In genomic region chr19:42216653-42217521, GRCh38 we compare ENCODE assay signal across 1 cellular context.
TF ChIP-seq lines count a peak whose summit lies in the region.

No MANE protein-coding gene starts in this region.

TF ChIP-seq in K562, 482 proteins besides CTCF, POLR2A, EP300 and RAD21 (continued from another document and continues in another):
- TF ChIP-seq ZBTB33 (CRISPR knock-in tag; IDR thresholded peaks at IDR 0.05) = no peak
- no peak for TF ChIP-seq ZNF12 (CRISPR knock-in tag; IDR thresholded peaks at IDR 0.05)
- TF ChIP-seq HDAC3 (IDR thresholded peaks at IDR 0.05; ENCODE audit: borderline replicate concordance, partially characterized antibody) = no peak
- 0 out of 2 replicates have a peak, but pooled peaks have one; percentile 31 for TF ChIP-seq ZC3H4 (CRISPR knock-in tag; IDR thresholded peaks at IDR 0.05; ENCODE audit: borderline replicate concordance)
- no peak for TF ChIP-seq MLX (CRISPR knock-in tag; conservative IDR thresholded peaks at IDR 0.05)
- TF ChIP-seq ETS1 (conservative IDR thresholded peaks at IDR 0.05; ENCODE audit: control insufficient read depth, low read depth, low read length) = peak; percentile 36
- TF ChIP-seq FOS (IDR thresholded peaks at IDR 0.05; ENCODE audit: extremely low read depth, insufficient read length) = no peak
- TF ChIP-seq NUFIP1 (IDR thresholded peaks at IDR 0.05; ENCODE audit: partially characterized antibody) = no peak
- TF ChIP-seq FIP1L1 (IDR thresholded peaks at IDR 0.05; ENCODE audit: low read depth, low read length, poor library complexity, severe bottlenecking) = peak; percentile 72
- TF ChIP-seq TAF15 (IDR thresholded peaks at IDR 0.05; ENCODE audit: low read depth, low read length) = no peak
- 0 out of 2 replicates have a peak, but pooled peaks have one; percentile 45 for TF ChIP-seq DNMT1 (IDR thresholded peaks at IDR 0.05)
- no peak for TF ChIP-seq ZFP36 (IDR thresholded peaks at IDR 0.05; ENCODE audit: low read depth, low read length, partially characterized antibody)
- TF ChIP-seq MAZ (CRISPR knock-in tag; conservative IDR thresholded peaks at IDR 0.05 in 1 of 2, IDR thresholded peaks at IDR 0.05 in 1 of 2) = peak; percentile 28 to 58; a peak in 2 of 4 replicates
- TF ChIP-seq ZNF436 (CRISPR knock-in tag; IDR thresholded peaks at IDR 0.05) = no peak
- TF ChIP-seq SIRT6 (IDR thresholded peaks at IDR 0.05; ENCODE audit: low read depth, low read length) = no peak
- TF ChIP-seq TFAP4 (CRISPR knock-in tag; IDR thresholded peaks at IDR 0.05; ENCODE audit: borderline replicate concordance) = no peak
- TF ChIP-seq AFF4 (CRISPR knock-in tag; IDR thresholded peaks at IDR 0.05) = no peak
- TF ChIP-seq PATZ1 (CRISPR knock-in tag; IDR thresholded peaks at IDR 0.05; ENCODE audit: borderline replicate concordance) = no peak
- TF ChIP-seq SMARCA4 (IDR thresholded peaks at IDR 0.05) = no peak
- no peak; a peak in 1 of 3 replicates for TF ChIP-seq CBX3 (IDR thresholded peaks at IDR 0.05; ENCODE audit: borderline replicate concordance in 1 of 2, low read length in 2 of 2)
- no peak for TF ChIP-seq ZNF146 (CRISPR knock-in tag; IDR thresholded peaks at IDR 0.05; ENCODE audit: unreplicated experiment)
- peak; percentile 15; the same call in 1 of the 2 replicates for TF ChIP-seq ZNF740 (CRISPR knock-in tag; IDR thresholded peaks at IDR 0.05)
- TF ChIP-seq ZNF740 (tag; IDR thresholded peaks at IDR 0.05) = peak in 1 of 2 experiments; percentile 72; a peak in 2 of 4 replicates
- TF ChIP-seq SMAD4 (CRISPR knock-in tag; conservative IDR thresholded peaks at IDR 0.05) = no peak
- TF ChIP-seq HNRNPH1 (optimal IDR thresholded peaks at IDR 0.05; ENCODE audit: low read depth, low read length) = no peak
- TF ChIP-seq HMBOX1 (IDR thresholded peaks at IDR 0.05) = no peak
- no peak for TF ChIP-seq TAF9B (IDR thresholded peaks at IDR 0.05; ENCODE audit: partially characterized antibody)
- TF ChIP-seq SREBF2 (CRISPR knock-in tag; IDR thresholded peaks at IDR 0.05) = no peak
- TF ChIP-seq HDAC6 (IDR thresholded peaks at IDR 0.05; ENCODE audit: low read depth, low read length) = no peak
- no peak for TF ChIP-seq PHF8 (IDR thresholded peaks at IDR 0.05; ENCODE audit: borderline replicate concordance, low read length)
- TF ChIP-seq ZBTB2 (IDR thresholded peaks at IDR 0.05) = no peak
- no peak for TF ChIP-seq ZNF232 (CRISPR knock-in tag; IDR thresholded peaks at IDR 0.05)
- no peak for TF ChIP-seq ZNF551 (CRISPR knock-in tag; IDR thresholded peaks at IDR 0.05)
- peak in 1 of 2 experiments; percentile 68; a peak in 1 of 4 replicates for TF ChIP-seq KDM1A (IDR thresholded peaks at IDR 0.05)
- no peak for TF ChIP-seq NR1H2 (CRISPR knock-in tag; IDR thresholded peaks at IDR 0.05)
- TF ChIP-seq KAT7 (CRISPR knock-in tag; IDR thresholded peaks at IDR 0.05; ENCODE audit: borderline replicate concordance) = no peak; the same call in 1 of the 2 replicates
- no peak for TF ChIP-seq SMARCA5 (IDR thresholded peaks at IDR 0.05)
- TF ChIP-seq FOXJ2 (tag; IDR thresholded peaks at IDR 0.05) = no peak
- no peak; the same call in 1 of the 2 replicates for TF ChIP-seq TCF7L2 (IDR thresholded peaks at IDR 0.05; ENCODE audit: low read depth, low read length)
- no peak for TF ChIP-seq NCOA6 (IDR thresholded peaks at IDR 0.05)
- no peak for TF ChIP-seq NFRKB (IDR thresholded peaks at IDR 0.05; ENCODE audit: low read depth)
- no peak for TF ChIP-seq PTRF (tag; IDR thresholded peaks at IDR 0.05)
- TF ChIP-seq XRCC3 (IDR thresholded peaks at IDR 0.05) = no peak
- TF ChIP-seq NR4A1 (CRISPR knock-in tag; IDR thresholded peaks at IDR 0.05) = no peak
- TF ChIP-seq NR4A1 (tag; IDR thresholded peaks at IDR 0.05) = no peak
- no peak for TF ChIP-seq TGIF2 (CRISPR knock-in tag; IDR thresholded peaks at IDR 0.05)
